Comparison of ENCODE assay signal across 1 cellular context in genomic region chr1:211577826-211578639, GRCh38.
TF ChIP-seq lines count a peak whose summit lies in the region.

No MANE protein-coding gene starts in this region.

TF ChIP-seq in GM23338, 12 proteins besides CTCF, POLR2A, EP300 and RAD21 (continued from another document):
- TF ChIP-seq ZNF462 (CRISPR knock-in tag; IDR thresholded peaks at IDR 0.05): no peak
- no peak for TF ChIP-seq ZNF331 (CRISPR knock-in tag; IDR thresholded peaks at IDR 0.05; ENCODE audit: low read depth)
- TF ChIP-seq ETS1 (IDR thresholded peaks at IDR 0.05): no peak
